Comparison of ENCODE assay signal across 1 cellular context in the genomic region with DNA sequence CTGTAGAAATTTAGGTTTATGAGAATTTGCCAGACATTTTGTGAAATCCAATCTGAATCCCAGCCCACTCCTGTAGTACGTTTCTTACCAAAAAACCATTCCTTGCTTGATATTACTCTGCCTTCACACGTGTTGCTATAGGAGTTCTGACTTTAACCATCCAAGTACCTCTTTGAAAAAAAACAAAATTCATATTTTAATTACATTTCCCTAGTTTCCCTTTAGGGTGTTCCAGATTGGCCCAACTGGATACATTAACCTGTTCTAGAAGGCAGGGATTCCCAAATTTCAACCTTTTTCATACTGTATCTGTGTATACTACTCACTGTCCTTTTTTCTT.
TF ChIP-seq lines count a peak whose summit lies in the region.

No MANE protein-coding gene starts in this region.

TF ChIP-seq in HepG2, 621 proteins besides CTCF, POLR2A, EP300 and RAD21 (continued from another document):
- TF ChIP-seq, protein P1, sequence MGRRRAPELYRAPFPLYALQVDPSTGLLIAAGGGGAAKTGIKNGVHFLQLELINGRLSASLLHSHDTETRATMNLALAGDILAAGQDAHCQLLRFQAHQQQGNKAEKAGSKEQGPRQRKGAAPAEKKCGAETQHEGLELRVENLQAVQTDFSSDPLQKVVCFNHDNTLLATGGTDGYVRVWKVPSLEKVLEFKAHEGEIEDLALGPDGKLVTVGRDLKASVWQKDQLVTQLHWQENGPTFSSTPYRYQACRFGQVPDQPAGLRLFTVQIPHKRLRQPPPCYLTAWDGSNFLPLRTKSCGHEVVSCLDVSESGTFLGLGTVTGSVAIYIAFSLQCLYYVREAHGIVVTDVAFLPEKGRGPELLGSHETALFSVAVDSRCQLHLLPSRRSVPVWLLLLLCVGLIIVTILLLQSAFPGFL (CRISPR knock-in tag; IDR thresholded peaks at IDR 0.05), result no peak
